In genomic region chr19:49266409-49266808, GRCh38 we compare ENCODE assay signal across 8 cellular contexts. TPM values are rescaled to one million over a fixed set of nuclear protein-coding genes. Genes with fewer than 3 reads are reported as not detected.
A peak's percentile ranks its signal among the peaks of the same experiment; 100 is the strongest.
DNase-seq lines count a peak whose midpoint lies in the region; ATAC-seq and TF ChIP-seq lines count a peak whose summit lies in the region.
"Not testable (repeated sequence)": the region's sequence is repeated elsewhere in the genome, so short reads cannot be mapped to it uniquely, and the experiment has no call there.

No MANE protein-coding gene starts in this region.

- in situ Hi-C loops in astrocyte of the cerebellum (cut with HindIII; ENCODE audit: low sequenced_read_pairs) = not testable (repeated sequence)

- not testable (repeated sequence) for H2AFZ ChIP-seq in HCT116 (ENCODE audit: low read depth, low read length, poor library complexity, severe bottlenecking)

- POLR2A ChIA-PET in HCT116 (lab: Charles Lee) = not testable (repeated sequence)

- H3K27me3 Mint-ChIP-seq in glutamatergic neuron (ENCODE audit: unreplicated experiment) = not testable (repeated sequence)
- H3K27me3 Mint-ChIP-seq in natural killer cell (ENCODE audit: low read depth in 2 of 2) = peaks cover 16 to 35% of the 10 kb centered on the region in 2 donors

- H4K20me1 ChIP-seq in HCT116 (ENCODE audit: insufficient read depth) = not testable (repeated sequence)

- peak; percentile 40 for DNase-seq in HCT116 (ENCODE audit: low read depth, low spot score)
- peak; percentile 11 for DNase-seq in NT2/D1 (ENCODE audit: low read depth, low spot score)
- DNase-seq in activated CD4-positive, alpha-beta T cell treated with anti-CD3 and anti-CD28 coated beads for 48 hours = peak; percentile 71
- DNase-seq in astrocyte of the cerebellum (ENCODE audit: low read depth) = peak; percentile 19
- DNase-seq in glutamatergic neuron = peak; percentile 62
- DNase-seq in natural killer cell = peak; percentile 50
- DNase-seq in stimulated activated CD8-positive, alpha-beta memory T cell treated with anti-CD3 and anti-CD28 coated beads, Interleukin-12 subunit alpha, Interleukin-12 subunit beta, amount 100 ng/mL, for 24 hours (ENCODE audit: extremely low read depth) = peak; percentile 5

- TF ChIP-seq CTCF in C4-2B (conservative IDR thresholded peaks at IDR 0.05) (peak; percentile 82), HCT116 (IDR thresholded peaks at IDR 0.05 in 2 of 3, conservative IDR thresholded peaks at IDR 0.05 in 1 of 3; ENCODE audit: borderline replicate concordance in 1 of 3, insufficient read depth in 1 of 3, low read depth in 2 of 3, low read length in 2 of 3) (peak; percentile 50 to 63 (median 55); a peak in 5 of 6 replicates), astrocyte of the cerebellum (IDR thresholded peaks at IDR 0.05; ENCODE audit: low read depth, low read length, missing control alignments) (peak; percentile 48), glutamatergic neuron (IDR thresholded peaks at IDR 0.05; ENCODE audit: partially characterized antibody, unreplicated experiment) (peak; percentile 35), natural killer cell (IDR thresholded peaks at IDR 0.05) (peak; percentile 91)

- not testable (repeated sequence) for H3K4me1 Mint-ChIP-seq in glutamatergic neuron (ENCODE audit: low read depth, unreplicated experiment); natural killer cell

- not testable (repeated sequence) for H3K4me1 ChIP-seq in HCT116 (ENCODE audit: control insufficient read depth in 1 of 2, insufficient read depth in 2 of 2, low read length in 2 of 2); NT2/D1 (ENCODE audit: insufficient read depth, insufficient read length)

- H3K9me3 ChIP-seq in HCT116 (ENCODE audit: control insufficient read depth in 1 of 2, insufficient read depth in 1 of 2, low read depth in 1 of 2, low read length in 2 of 2) = peaks cover 4 to 16% of the 10 kb centered on the region in 2 experiments; a peak in 2 of 4 replicates
- H3K9me3 ChIP-seq in NT2/D1 (ENCODE audit: insufficient read depth, low read length) = peaks cover 27% of the 10 kb centered on the region

- H3K79me2 ChIP-seq in HCT116 (ENCODE audit: insufficient read depth, low read length) = not testable (repeated sequence)

- not testable (repeated sequence) for H3K27ac ChIP-seq in C4-2B; HCT116 (ENCODE audit: low read depth, low read length)

- H3K36me3 Mint-ChIP-seq in glutamatergic neuron (ENCODE audit: unreplicated experiment) = peaks cover 26% of the 10 kb centered on the region
- H3K36me3 Mint-ChIP-seq in natural killer cell = not testable (repeated sequence)

- not testable (repeated sequence) for H3K36me3 ChIP-seq in HCT116 (ENCODE audit: control insufficient read depth in 1 of 2, insufficient read depth in 2 of 2, low read length in 2 of 2); NT2/D1 (ENCODE audit: insufficient read depth, insufficient read length, low read length)

- RAD21 ChIA-PET in HCT116 (lab: Charles Lee; ENCODE audit: low non-redundant PET in 1 of 2, low total read pairs in 2 of 2, uncharacterized antibody in 2 of 2, unreplicated experiment in 2 of 2) = not testable (repeated sequence)

- TF ChIP-seq RAD21 in HCT116 (IDR thresholded peaks at IDR 0.05; ENCODE audit: low read depth) = peak; percentile 70

- H3K4me2 ChIP-seq in HCT116 (ENCODE audit: low read length) = not testable (repeated sequence)

- not testable (repeated sequence) for BruUV-seq in HCT116 (replicated peaks; lab: Mats Ljungman, UMichigan)

- CTCF ChIA-PET in HCT116 (lab: Charles Lee) = interaction anchor here (1.3 kb wide), 1 partner anchor 374 kb away, joined by 6 read pairs; no protein-coding TSS in a partner anchor

- H3K27me3 ChIP-seq in HCT116 (ENCODE audit: insufficient read depth, low read length); NT2/D1 (ENCODE audit: insufficient read depth, insufficient read length): not testable (repeated sequence)

- intact Hi-C loops in HCT116 (cut with micrococcal nuclease) = not testable (repeated sequence)
- intact Hi-C loops in natural killer cell (cut with micrococcal nuclease) = loop anchor here (1.0 kb wide), 2 partner anchors 177 to 414 kb away; no protein-coding TSS in a partner anchor

- not testable (repeated sequence) for H3K4me3 ChIP-seq in HCT116 (replicated peaks in 1 of 2; ENCODE audit: low read depth in 1 of 2, low read length in 2 of 2); NT2/D1 (ENCODE audit: insufficient read length, low read depth); astrocyte of the cerebellum (ENCODE audit: low read depth, low read length)

- H3K27ac Mint-ChIP-seq in glutamatergic neuron (ENCODE audit: unreplicated experiment); natural killer cell: not testable (repeated sequence)

- peak; percentile 38; the same call in 1 of the 2 replicates for ATAC-seq in HCT116
- ATAC-seq in natural killer cell = not testable (repeated sequence)

- not testable (repeated sequence) for TF ChIP-seq POLR2A in HCT116 (IDR thresholded peaks at IDR 0.05; ENCODE audit: borderline replicate concordance, extremely low read depth, insufficient read depth, insufficient read length)

- not testable (repeated sequence) for H3K9me2 ChIP-seq in HCT116 (ENCODE audit: insufficient read depth)

- not testable (repeated sequence) for H3K9ac ChIP-seq in HCT116 (ENCODE audit: low read length); NT2/D1 (ENCODE audit: insufficient read length, low read depth)

- H3K9me3 Mint-ChIP-seq in glutamatergic neuron (ENCODE audit: unreplicated experiment); natural killer cell: not testable (repeated sequence)

- not testable (repeated sequence) for H3K4me3 Mint-ChIP-seq in glutamatergic neuron (ENCODE audit: unreplicated experiment); natural killer cell

TF ChIP-seq in HCT116, 20 proteins besides CTCF, POLR2A, EP300 and RAD21:
- peak; percentile 97 for TF ChIP-seq CBX3 (IDR thresholded peaks at IDR 0.05; ENCODE audit: low read depth)
- 0 out of 2 replicates have a peak, but pooled peaks have one; percentile 15 for TF ChIP-seq EGR1 (IDR thresholded peaks at IDR 0.05; ENCODE audit: low read depth)

RNA-seq across cellular contexts. Expression of gene SLC6A16, which starts 58.6 kb away (rescaled TPM):
- total RNA-seq in HCT116 (2021; ENCODE audit: unreplicated experiment) = 5.0 TPM
- 1.0 and 1.1 TPM in 2 replicates for polyA plus RNA-seq in HCT116 (2012)
- total RNA-seq in glutamatergic neuron (ENCODE audit: unreplicated experiment) = 6.6 TPM
- 10 to 100 TPM in 2 of 3 donors, 1 to 10 TPM in 1; 7.2 to 11.5 (median 10.8) TPM for total RNA-seq in natural killer cell

Comparison
In these comparisons a context has a peak if more than half of its experiments do, and no peak if none do; other contexts are left out.
1. CTCF ChIP-seq: peak in every context shown above with its lines; median percentile 91 in natural killer cell; 82 in C4-2B; 55 in HCT116; 48 in astrocyte of the cerebellum; 35 in glutamatergic neuron.
2. DNase-seq: peak in every context shown above with its lines; median percentile 71 in activated CD4-positive, alpha-beta T cell treated with anti-CD3 and anti-CD28 coated beads for 48 hours; 62 in glutamatergic neuron; 50 in natural killer cell; 40 in HCT116; 19 in astrocyte of the cerebellum; 11 in NT2/D1; 5 in stimulated activated CD8-positive, alpha-beta memory T cell treated with anti-CD3 and anti-CD28 coated beads, Interleukin-12 subunit alpha, Interleukin-12 subunit beta, amount 100 ng/mL, for 24 hours.